In genomic region chr2:144414324-144414845, GRCh38 we compare ENCODE assay signal across 8 cellular contexts.
A peak's percentile ranks its signal among the peaks of the same experiment; 100 is the strongest.
DNase-seq lines count a peak whose midpoint lies in the region; ATAC-seq and TF ChIP-seq lines count a peak whose summit lies in the region.

No MANE protein-coding gene starts in this region.

- peaks cover 2% of the 10 kb centered on the region for H3K79me1 ChIP-seq in trophoblast cell (ENCODE audit: low read length)

- no peaks in the 10 kb centered on the region for H3K79me2 ChIP-seq in trophoblast cell (ENCODE audit: control insufficient read depth, insufficient read depth, low read length, poor library complexity)

- H2BK120ac ChIP-seq in trophoblast cell (ENCODE audit: insufficient read depth, low read length, poor library complexity): no peak overlapping the region

- no peak overlapping the region for H4K8ac ChIP-seq in trophoblast cell (ENCODE audit: low read depth, low read length)

- no peak overlapping the region for H3K4me3 ChIP-seq in brain microvascular endothelial cell (ENCODE audit: low read depth, low read length)
- H3K4me3 ChIP-seq in trophoblast cell (ENCODE audit: low read depth, low read length): no peak overlapping the region

- no peak overlapping the region for H3K9ac ChIP-seq in trophoblast cell (ENCODE audit: low read length)

- H3K4ac ChIP-seq in trophoblast cell (ENCODE audit: low read depth, low read length): no peak overlapping the region

- no peak overlapping the region for H4K91ac ChIP-seq in trophoblast cell (ENCODE audit: low read depth, low read length)

- TF ChIP-seq CTCF in brain microvascular endothelial cell (IDR thresholded peaks at IDR 0.05; ENCODE audit: low read depth, low read length, missing control alignments): no peak

- no peak overlapping the region for H3K23ac ChIP-seq in trophoblast cell (ENCODE audit: low read length)

- DNase-seq in stimulated activated CD4-positive, alpha-beta T cell treated with anti-CD3 and anti-CD28 coated beads, Interleukin-4, amount 100 ng/mL, for 24 hours: peak; percentile 10
- no peak for DNase-seq in stimulated activated CD4-positive, alpha-beta T cell treated with anti-CD3 and anti-CD28 coated beads, Interleukin-1b, Interleukin-23, amount 100 ng/mL, for 48 hours
- DNase-seq in HT1080 (ENCODE audit: low read depth) (peak; percentile 82), brain microvascular endothelial cell (peak; percentile 60), trophoblast cell (peak; percentile 64 to 67), LoVo (ENCODE audit: low spot score) (no peak)

- ATAC-seq in GM21786 (IDR thresholded peaks at IDR 0.05; ENCODE audit: unreplicated experiment): no peak
- no peak for ATAC-seq in GM21528 (IDR thresholded peaks at IDR 0.05; ENCODE audit: low FRiP score, unreplicated experiment)

- H3K27ac ChIP-seq in brain microvascular endothelial cell (peak overlapping the region; percentile 60), trophoblast cell (ENCODE audit: low read depth, low read length) (no peak overlapping the region)

- no peaks in the 10 kb centered on the region for H3K4me1 ChIP-seq in trophoblast cell (ENCODE audit: control insufficient read depth in 1 of 2, insufficient read depth in 2 of 2, low read length in 2 of 2)

- H3K36me3 ChIP-seq in brain microvascular endothelial cell (replicated peaks) (peaks cover 7% of the 10 kb centered on the region), trophoblast cell (ENCODE audit: control insufficient read depth in 1 of 2, insufficient read depth in 2 of 2, low read length in 2 of 2) (peaks cover 0 to 2% of the 10 kb centered on the region in 2 experiments)

- H3K9me3 ChIP-seq in trophoblast cell (ENCODE audit: insufficient read depth, low read depth, low read length): peaks cover 2% of the 10 kb centered on the region

- H3K14ac ChIP-seq in trophoblast cell (ENCODE audit: low read length): no peak overlapping the region

- H3K27me3 ChIP-seq in brain microvascular endothelial cell (replicated peaks) (no peaks in the 10 kb centered on the region), trophoblast cell (ENCODE audit: insufficient read depth, low read length) (no peaks in the 10 kb centered on the region)

- H3K18ac ChIP-seq in trophoblast cell (ENCODE audit: low read length): no peak overlapping the region

- no peak overlapping the region for H2AK5ac ChIP-seq in trophoblast cell (ENCODE audit: low read length)

- H4K12ac ChIP-seq in trophoblast cell (ENCODE audit: low read depth, low read length): no peak overlapping the region

- H3K4me2 ChIP-seq in trophoblast cell (ENCODE audit: low read length): no peak overlapping the region

- no CpG with 5 or more reads among the region's 5 CpGs for WGBS in trophoblast cell (ENCODE audit: extremely low coverage, insufficient coverage, insufficient read length)

- H2BK12ac ChIP-seq in trophoblast cell (ENCODE audit: low read length): no peak overlapping the region

- in situ Hi-C loops in brain microvascular endothelial cell (cut with HindIII; ENCODE audit: low pct_ligation_motif_present, low sequenced_read_pairs): no loop called here

- no peak overlapping the region for H2AFZ ChIP-seq in trophoblast cell (ENCODE audit: insufficient read depth, low read length, poor library complexity)

- H2BK5ac ChIP-seq in trophoblast cell (ENCODE audit: low read depth, low read length, poor library complexity): no peak overlapping the region

Comparison
In these comparisons a context has a peak if more than half of its experiments do, and no peak if none do; other contexts are left out.
1. DNase-seq: peak in stimulated activated CD4-positive, alpha-beta T cell treated with anti-CD3 and anti-CD28 coated beads, Interleukin-4, amount 100 ng/mL, for 24 hours (single experiment), HT1080 (single experiment), brain microvascular endothelial cell (single experiment) and trophoblast cell (2 of 2); none in stimulated activated CD4-positive, alpha-beta T cell treated with anti-CD3 and anti-CD28 coated beads, Interleukin-1b, Interleukin-23, amount 100 ng/mL, for 48 hours (single experiment) and LoVo (single experiment).